ENCODE assay signal across 1 cellular context in the genomic region with DNA sequence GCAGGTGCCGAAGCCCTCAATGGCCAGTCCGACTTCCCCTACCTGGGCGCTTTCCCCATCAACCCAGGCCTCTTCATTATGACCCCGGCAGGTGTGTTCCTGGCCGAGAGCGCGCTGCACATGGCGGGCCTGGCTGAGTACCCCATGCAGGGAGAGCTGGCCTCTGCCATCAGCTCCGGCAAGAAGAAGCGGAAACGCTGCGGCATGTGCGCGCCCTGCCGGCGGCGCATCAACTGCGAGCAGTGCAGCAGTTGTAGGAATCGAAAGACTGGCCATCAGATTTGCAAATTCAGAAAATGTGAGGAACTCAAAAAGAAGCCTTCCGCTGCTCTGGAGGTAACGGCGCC.
TF ChIP-seq lines count a peak whose summit lies in the region.

No MANE protein-coding gene starts in this region.

TF ChIP-seq in H1, 55 proteins besides CTCF, POLR2A, EP300 and RAD21:
- TF ChIP-seq, protein P1, sequence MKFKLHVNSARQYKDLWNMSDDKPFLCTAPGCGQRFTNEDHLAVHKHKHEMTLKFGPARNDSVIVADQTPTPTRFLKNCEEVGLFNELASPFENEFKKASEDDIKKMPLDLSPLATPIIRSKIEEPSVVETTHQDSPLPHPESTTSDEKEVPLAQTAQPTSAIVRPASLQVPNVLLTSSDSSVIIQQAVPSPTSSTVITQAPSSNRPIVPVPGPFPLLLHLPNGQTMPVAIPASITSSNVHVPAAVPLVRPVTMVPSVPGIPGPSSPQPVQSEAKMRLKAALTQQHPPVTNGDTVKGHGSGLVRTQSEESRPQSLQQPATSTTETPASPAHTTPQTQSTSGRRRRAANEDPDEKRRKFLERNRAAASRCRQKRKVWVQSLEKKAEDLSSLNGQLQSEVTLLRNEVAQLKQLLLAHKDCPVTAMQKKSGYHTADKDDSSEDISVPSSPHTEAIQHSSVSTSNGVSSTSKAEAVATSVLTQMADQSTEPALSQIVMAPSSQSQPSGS (IDR thresholded peaks at IDR 0.05; ENCODE audit: low read length), result no peak
- no peak for TF ChIP-seq EGR1 (IDR thresholded peaks at IDR 0.05; ENCODE audit: borderline replicate concordance, low read depth, low read length)
- TF ChIP-seq HDAC2 (IDR thresholded peaks at IDR 0.05; ENCODE audit: borderline replicate concordance in 1 of 2, low read depth in 2 of 2, low read length in 2 of 2), result no peak
- TF ChIP-seq, protein P2, sequence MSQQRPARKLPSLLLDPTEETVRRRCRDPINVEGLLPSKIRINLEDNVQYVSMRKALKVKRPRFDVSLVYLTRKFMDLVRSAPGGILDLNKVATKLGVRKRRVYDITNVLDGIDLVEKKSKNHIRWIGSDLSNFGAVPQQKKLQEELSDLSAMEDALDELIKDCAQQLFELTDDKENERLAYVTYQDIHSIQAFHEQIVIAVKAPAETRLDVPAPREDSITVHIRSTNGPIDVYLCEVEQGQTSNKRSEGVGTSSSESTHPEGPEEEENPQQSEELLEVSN (IDR thresholded peaks at IDR 0.05), result no peak
- TF ChIP-seq RXRA (IDR thresholded peaks at IDR 0.05; ENCODE audit: insufficient read depth, low read depth, low read length), result no peak
- no peak for TF ChIP-seq CREB1 (IDR thresholded peaks at IDR 0.05)
- no peak for TF ChIP-seq NANOG (IDR thresholded peaks at IDR 0.05; ENCODE audit: insufficient read depth, low read depth, low read length, poor library complexity, severe bottlenecking)
- no peak for TF ChIP-seq GABPA (IDR thresholded peaks at IDR 0.05; ENCODE audit: borderline replicate concordance, insufficient read depth, low read length)
TF ChIP-seq in H1: peak in this region for 0.
